ENCODE assay signal across 1 cellular context in the genomic region with DNA sequence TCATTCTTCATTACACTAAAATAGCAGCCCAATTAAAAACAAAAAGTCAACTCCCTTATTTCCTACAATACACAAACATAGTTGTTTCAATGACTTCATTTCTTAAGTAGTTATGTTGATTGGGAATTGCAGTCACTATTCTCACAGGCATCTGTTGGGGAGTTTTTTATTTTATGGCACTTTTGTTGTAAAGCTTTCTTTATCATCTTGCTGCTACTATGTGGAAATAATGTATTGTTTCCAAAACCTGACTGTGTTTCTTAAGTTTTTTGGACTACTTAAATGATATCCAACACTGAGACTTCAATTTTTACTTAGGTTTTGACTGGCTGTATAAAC.
TF ChIP-seq lines count a peak whose summit lies in the region.

No MANE protein-coding gene starts in this region.

TF ChIP-seq in IMR-90, 13 proteins besides CTCF, POLR2A, EP300 and RAD21 (continued from another document):
- TF ChIP-seq MXI1 (IDR thresholded peaks at IDR 0.05; ENCODE audit: borderline replicate concordance, low read depth, low read length) (no peak), MAFK (IDR thresholded peaks at IDR 0.05; ENCODE audit: low read depth, low read length) (no peak), MAZ (IDR thresholded peaks at IDR 0.05; ENCODE audit: borderline replicate concordance, low read depth, low read length) (no peak), RFX5 (IDR thresholded peaks at IDR 0.05; ENCODE audit: low read depth, low read length) (no peak), CEBPB (IDR thresholded peaks at IDR 0.05; ENCODE audit: low read depth, low read length) (no peak), CHD1 (IDR thresholded peaks at IDR 0.05; ENCODE audit: low read depth, low read length) (no peak), BHLHE40 (IDR thresholded peaks at IDR 0.05; ENCODE audit: low read depth, low read length) (no peak), SMC3 (IDR thresholded peaks at IDR 0.05; ENCODE audit: low read depth, low read length) (no peak), NFE2L2 (IDR thresholded peaks at IDR 0.05; ENCODE audit: low read depth, low read length) (no peak), RCOR1 (IDR thresholded peaks at IDR 0.05; ENCODE audit: insufficient replicate concordance, low read length) (no peak), FOS (IDR thresholded peaks at IDR 0.05; ENCODE audit: low read depth, low read length) (no peak)
- TF ChIP-seq, protein P1, sequence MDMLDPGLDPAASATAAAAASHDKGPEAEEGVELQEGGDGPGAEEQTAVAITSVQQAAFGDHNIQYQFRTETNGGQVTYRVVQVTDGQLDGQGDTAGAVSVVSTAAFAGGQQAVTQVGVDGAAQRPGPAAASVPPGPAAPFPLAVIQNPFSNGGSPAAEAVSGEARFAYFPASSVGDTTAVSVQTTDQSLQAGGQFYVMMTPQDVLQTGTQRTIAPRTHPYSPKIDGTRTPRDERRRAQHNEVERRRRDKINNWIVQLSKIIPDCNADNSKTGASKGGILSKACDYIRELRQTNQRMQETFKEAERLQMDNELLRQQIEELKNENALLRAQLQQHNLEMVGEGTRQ (IDR thresholded peaks at IDR 0.05; ENCODE audit: low read depth, low read length) = no peak
